In the genomic region with DNA sequence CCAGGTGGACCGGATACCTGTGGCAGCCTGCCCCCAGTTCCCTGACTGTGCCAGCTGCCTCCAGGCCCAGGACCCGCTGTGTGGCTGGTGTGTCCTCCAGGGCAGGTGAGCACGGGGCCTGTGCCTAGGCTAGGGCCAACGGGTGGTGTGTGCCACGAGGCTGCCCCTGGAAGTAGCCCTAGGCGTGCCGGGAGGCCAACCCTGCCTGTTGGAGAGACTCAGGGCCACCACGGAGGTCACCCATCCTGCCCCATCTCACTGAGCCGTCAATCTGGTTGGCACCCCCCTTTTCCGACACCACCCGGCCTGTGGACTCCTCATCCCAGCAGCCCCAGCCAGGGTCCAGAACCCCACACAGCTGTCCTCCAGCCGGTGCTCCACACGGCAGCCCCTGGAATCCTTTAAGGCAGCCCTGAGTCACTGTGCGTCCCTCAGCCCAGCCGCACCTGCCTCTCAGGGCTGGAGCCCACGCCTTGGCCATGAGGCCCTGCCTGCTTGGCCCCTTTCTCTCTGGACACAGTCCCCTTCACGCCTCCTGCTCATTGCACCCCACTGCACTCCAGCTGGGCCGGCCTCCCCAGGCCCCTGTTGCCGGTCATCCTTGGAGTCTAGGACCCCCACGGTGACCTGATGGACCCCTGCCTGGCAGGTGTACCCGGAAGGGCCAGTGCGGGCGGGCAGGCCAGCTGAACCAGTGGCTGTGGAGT, we compare ENCODE assay signal across 19 cellular contexts. TPM values are rescaled to one million over a fixed set of nuclear protein-coding genes. Genes with fewer than 3 reads are reported as not detected.
DNase-seq lines count a peak whose midpoint lies in the region; ATAC-seq and TF ChIP-seq lines count a peak whose summit lies in the region.
"Had no signal": no experiment of that assay in that cellular context is flagged by ENCODE, and none has a peak within 500 bp of the region (broad histone marks: within the 10 kb centered on the region; RNA-seq: fewer than 3 reads in every experiment).

No MANE protein-coding gene starts in this region.

- H3K27ac Mint-ChIP-seq in natural killer cell treated with Interleukin-12 subunit alpha and Interleukin-12 subunit beta and Interleukin-15 and Interleukin-18, amount 100 ng/mL, for 72 hours: no peak overlapping the region
- no peak overlapping the region for H3K27ac Mint-ChIP-seq in natural killer cell
- no peak overlapping the region for H3K27ac Mint-ChIP-seq in osteocyte (ENCODE audit: unreplicated experiment)
- H3K27ac Mint-ChIP-seq in activated CD4-positive, alpha-beta T cell treated with anti-CD3 and anti-CD28 coated beads, Interleukin-2, amount 10 ng/mL, durations not matched to agents 24 days and 14 days: no peak overlapping the region
- H3K27ac Mint-ChIP-seq: activated CD4-positive, alpha-beta T cell treated with anti-CD3 and anti-CD28 coated beads for 36 hours; CD4-positive, alpha-beta memory T cell; T-cell had no signal

- H3K27me3 Mint-ChIP-seq in natural killer cell treated with Interleukin-12 subunit alpha and Interleukin-12 subunit beta and Interleukin-15 and Interleukin-18, amount 100 ng/mL, for 72 hours: peaks cover 0 to 4% of the 10 kb centered on the region in 2 donors
- H3K27me3 Mint-ChIP-seq in natural killer cell (ENCODE audit: low read depth in 2 of 2) (no peaks in the 10 kb centered on the region), osteocyte (ENCODE audit: unreplicated experiment) (no peaks in the 10 kb centered on the region)
- no peaks in the 10 kb centered on the region for H3K27me3 Mint-ChIP-seq in activated CD4-positive, alpha-beta T cell treated with anti-CD3 and anti-CD28 coated beads, Interleukin-2, amount 10 ng/mL, durations not matched to agents 24 days and 14 days
- H3K27me3 Mint-ChIP-seq: activated CD4-positive, alpha-beta T cell treated with anti-CD3 and anti-CD28 coated beads for 36 hours; CD4-positive, alpha-beta memory T cell; naive thymus-derived CD8-positive, alpha-beta T cell; T-cell had no signal

- intact Hi-C loops in natural killer cell (cut with micrococcal nuclease) (no loop called here), mucosa of descending colon (cut with DNase I, micrococcal nuclease) (loop anchor here in 1 of 2 donors (10.0 kb wide), 1 partner anchor 185 kb away; no protein-coding TSS in a partner anchor)
- intact Hi-C loops in activated CD4-positive, alpha-beta T cell treated with anti-CD3 and anti-CD28 coated beads, Interleukin-2, amount 10 ng/mL, durations not matched to agents 24 days and 14 days (cut with micrococcal nuclease): no loop called here

- no peaks in the 10 kb centered on the region for H3K36me3 ChIP-seq in mucosa of descending colon (ENCODE audit: low read depth)
- H3K36me3 ChIP-seq: breast epithelium had no signal

- peak overlapping the region; percentile 52 for H3K27ac ChIP-seq in angular gyrus (ENCODE audit: low read depth, low read length)
- H3K27ac ChIP-seq: adrenal gland, breast epithelium had no signal

- H3K9me3 Mint-ChIP-seq in natural killer cell treated with Interleukin-12 subunit alpha and Interleukin-12 subunit beta and Interleukin-15 and Interleukin-18, amount 100 ng/mL, for 72 hours: no peaks in the 10 kb centered on the region
- H3K9me3 Mint-ChIP-seq in natural killer cell: no peaks in the 10 kb centered on the region
- no peaks in the 10 kb centered on the region for H3K9me3 Mint-ChIP-seq in osteocyte (ENCODE audit: unreplicated experiment)
- no peaks in the 10 kb centered on the region for H3K9me3 Mint-ChIP-seq in activated CD4-positive, alpha-beta T cell treated with anti-CD3 and anti-CD28 coated beads, Interleukin-2, amount 10 ng/mL, durations not matched to agents 24 days and 14 days
- H3K9me3 Mint-ChIP-seq: CD4-positive, alpha-beta memory T cell; naive thymus-derived CD8-positive, alpha-beta T cell; T-cell had no signal

- H3K4me1 Mint-ChIP-seq in natural killer cell treated with Interleukin-12 subunit alpha and Interleukin-12 subunit beta and Interleukin-15 and Interleukin-18, amount 100 ng/mL, for 72 hours (ENCODE audit: low read depth in 2 of 2): peaks cover 0 to 5% of the 10 kb centered on the region in 2 donors
- H3K4me1 Mint-ChIP-seq in natural killer cell (peaks cover 0 to 16% of the 10 kb centered on the region in 2 donors), osteocyte (ENCODE audit: unreplicated experiment) (peaks cover 13% of the 10 kb centered on the region)
- H3K4me1 Mint-ChIP-seq in activated CD4-positive, alpha-beta T cell treated with anti-CD3 and anti-CD28 coated beads, Interleukin-2, amount 10 ng/mL, durations not matched to agents 24 days and 14 days: peaks cover 2% of the 10 kb centered on the region

- H3K9me3 ChIP-seq in mucosa of descending colon: no peaks in the 10 kb centered on the region
- H3K9me3 ChIP-seq: adrenal gland had no signal

- no peaks in the 10 kb centered on the region for H3K4me1 ChIP-seq in mucosa of descending colon (ENCODE audit: low read depth)
- H3K4me1 ChIP-seq: breast epithelium had no signal

- no peak overlapping the region for H3K4me3 Mint-ChIP-seq in natural killer cell treated with Interleukin-12 subunit alpha and Interleukin-12 subunit beta and Interleukin-15 and Interleukin-18, amount 100 ng/mL, for 72 hours
- H3K4me3 Mint-ChIP-seq in natural killer cell (no peak overlapping the region), osteocyte (ENCODE audit: unreplicated experiment) (no peak overlapping the region)
- H3K4me3 Mint-ChIP-seq in activated CD4-positive, alpha-beta T cell treated with anti-CD3 and anti-CD28 coated beads, Interleukin-2, amount 10 ng/mL, durations not matched to agents 24 days and 14 days: no peak overlapping the region
- H3K4me3 Mint-ChIP-seq: activated CD4-positive, alpha-beta T cell treated with anti-CD3 and anti-CD28 coated beads for 36 hours; CD4-positive, alpha-beta memory T cell; T-cell had no signal

- H3K36me3 Mint-ChIP-seq in natural killer cell treated with Interleukin-12 subunit alpha and Interleukin-12 subunit beta and Interleukin-15 and Interleukin-18, amount 100 ng/mL, for 72 hours: no peaks in the 10 kb centered on the region
- H3K36me3 Mint-ChIP-seq in natural killer cell (no peaks in the 10 kb centered on the region), osteocyte (ENCODE audit: unreplicated experiment) (no peaks in the 10 kb centered on the region)
- no peaks in the 10 kb centered on the region for H3K36me3 Mint-ChIP-seq in activated CD4-positive, alpha-beta T cell treated with anti-CD3 and anti-CD28 coated beads, Interleukin-2, amount 10 ng/mL, durations not matched to agents 24 days and 14 days (ENCODE audit: low read depth)
- H3K36me3 Mint-ChIP-seq: CD4-positive, alpha-beta memory T cell; naive thymus-derived CD8-positive, alpha-beta T cell; T-cell had no signal

- no peak for TF ChIP-seq CTCF in natural killer cell (IDR thresholded peaks at IDR 0.05)
- no peak for TF ChIP-seq CTCF in mucosa of descending colon (IDR thresholded peaks at IDR 0.05)
- no peak for TF ChIP-seq CTCF in osteocyte (IDR thresholded peaks at IDR 0.05)

- ATAC-seq in natural killer cell treated with Interleukin-12 subunit alpha and Interleukin-12 subunit beta and Interleukin-15 and Interleukin-18, amount 100 ng/mL, for 72 hours: no peak
- no peak for ATAC-seq in natural killer cell
- no peak for ATAC-seq in mucosa of descending colon
- ATAC-seq: activated CD4-positive, alpha-beta T cell treated with anti-CD3 and anti-CD28 coated beads for 36 hours; left lobe of liver; naive thymus-derived CD8-positive, alpha-beta T cell; T-cell had no signal

- peak; percentile 59 for DNase-seq in natural killer cell treated with Interleukin-12 subunit alpha and Interleukin-12 subunit beta and Interleukin-15 and Interleukin-18, amount 100 ng/mL, for 72 hours (ENCODE audit: low spot score)
- DNase-seq in natural killer cell (no peak), mucosa of descending colon (peak in 2 of 3 donors; percentile 11 to 46), osteocyte (ENCODE audit: extremely low spot score, unreplicated experiment) (no peak), NCI-H146 treated with DMSO at 0.1 percent for 48 hours (lab: John Stamatoyannopoulos, UW; ENCODE audit: unreplicated experiment) (no peak), NCI-H2171 treated with DMSO at 0.1 percent for 48 hours (lab: John Stamatoyannopoulos, UW) (no peak)
- DNase-seq in activated CD4-positive, alpha-beta T cell treated with anti-CD3 and anti-CD28 coated beads, Interleukin-2, amount 10 ng/mL, durations not matched to agents 24 days and 14 days: no peak
- DNase-seq: activated CD4-positive, alpha-beta T cell treated with anti-CD3 and anti-CD28 coated beads for 36 hours; CD4-positive, alpha-beta memory T cell; DMS153; naive thymus-derived CD8-positive, alpha-beta T cell; NCI-H1092 treated with DMSO at 0.1 percent for 48 hours; NCI-H2029 treated with DMSO at 0.1 percent for 48 hours; SIG-M5 had no signal

- no peak overlapping the region for H3K4me3 ChIP-seq in mucosa of descending colon
- H3K4me3 ChIP-seq: adrenal gland, breast epithelium had no signal

RNA-seq across cellular contexts. Expression of a gene that starts 5.3 kb away (rescaled TPM):
- 1 to 10 TPM in 1 of 2 donors, under 1 TPM in 1; 0.48 to 2.4 TPM for total RNA-seq in natural killer cell treated with Interleukin-12 subunit alpha and Interleukin-12 subunit beta and Interleukin-15 and Interleukin-18, amount 100 ng/mL, for 72 hours
- total RNA-seq in natural killer cell (1 to 10 TPM in 2 of 3 donors, not detected in 1; 1.2 to 1.3 TPM), mucosa of descending colon (10 to 100 TPM in 1 of 3 donors, 1 to 10 TPM in 2; 3.0 to 44.9 (median 3.3) TPM), osteocyte (8.7 and 9.1 TPM in 2 replicates)
- total RNA-seq in activated CD4-positive, alpha-beta T cell treated with anti-CD3 and anti-CD28 coated beads, Interleukin-2, amount 10 ng/mL, durations not matched to agents 24 days and 14 days: 0.43 and 0.49 TPM in 2 replicates
- total RNA-seq: CD4-positive, alpha-beta memory T cell had no signal

RNA-seq across cellular contexts. Expression of a gene that starts 11.5 kb away (rescaled TPM):
- total RNA-seq in natural killer cell treated with Interleukin-12 subunit alpha and Interleukin-12 subunit beta and Interleukin-15 and Interleukin-18, amount 100 ng/mL, for 72 hours: not detected
- total RNA-seq in natural killer cell (not detected), mucosa of descending colon (1 to 10 TPM in 2 of 3 donors, under 1 TPM in 1; 0.55 to 4.6 (median 1.0) TPM), osteocyte (not detected in 2 replicates)
- total RNA-seq in activated CD4-positive, alpha-beta T cell treated with anti-CD3 and anti-CD28 coated beads, Interleukin-2, amount 10 ng/mL, durations not matched to agents 24 days and 14 days: not detected in 2 replicates
- total RNA-seq: activated CD4-positive, alpha-beta T cell treated with anti-CD3 and anti-CD28 coated beads for 36 hours; CD4-positive, alpha-beta memory T cell; left lobe of liver; naive thymus-derived CD8-positive, alpha-beta T cell; T-cell had no signal

RNA-seq across cellular contexts. Expression of a gene that starts 24.9 kb away (rescaled TPM):
- total RNA-seq in natural killer cell treated with Interleukin-12 subunit alpha and Interleukin-12 subunit beta and Interleukin-15 and Interleukin-18, amount 100 ng/mL, for 72 hours: 10 to 100 TPM; 62.5 to 74.1 TPM
- total RNA-seq in natural killer cell (10 to 100 TPM; 70.1 to 76.5 (median 71.1) TPM), mucosa of descending colon (10 to 100 TPM; 57.8 to 89.9 (median 79.3) TPM), osteocyte (63.5 and 64.8 TPM in 2 replicates)
- total RNA-seq in activated CD4-positive, alpha-beta T cell treated with anti-CD3 and anti-CD28 coated beads, Interleukin-2, amount 10 ng/mL, durations not matched to agents 24 days and 14 days: 70.2 and 78.8 TPM in 2 replicates

RNA-seq across cellular contexts. Expression of a gene that starts 25.2 kb away (rescaled TPM):
- 100 to 1,000 TPM; 266 to 306 TPM for total RNA-seq in natural killer cell treated with Interleukin-12 subunit alpha and Interleukin-12 subunit beta and Interleukin-15 and Interleukin-18, amount 100 ng/mL, for 72 hours
- total RNA-seq in natural killer cell (100 to 1,000 TPM; 160 to 280 (median 189) TPM), mucosa of descending colon (100 to 1,000 TPM; 129 to 297 (median 174) TPM), osteocyte (287 and 297 TPM in 2 replicates)
- 265 and 277 TPM in 2 replicates for total RNA-seq in activated CD4-positive, alpha-beta T cell treated with anti-CD3 and anti-CD28 coated beads, Interleukin-2, amount 10 ng/mL, durations not matched to agents 24 days and 14 days

RNA-seq across cellular contexts. Expression of a gene that starts 44.7 kb away (rescaled TPM):
- total RNA-seq in natural killer cell treated with Interleukin-12 subunit alpha and Interleukin-12 subunit beta and Interleukin-15 and Interleukin-18, amount 100 ng/mL, for 72 hours: 10 to 100 TPM in 1 of 2 donors, 1 to 10 TPM in 1; 7.4 to 12.2 TPM
- total RNA-seq in natural killer cell: 10 to 100 TPM; 12.2 to 13.9 (median 13.8) TPM
- total RNA-seq in mucosa of descending colon: 10 to 100 TPM; 13.0 to 27.3 (median 13.0) TPM
- 19.7 and 22.3 TPM in 2 replicates for total RNA-seq in osteocyte
- total RNA-seq in activated CD4-positive, alpha-beta T cell treated with anti-CD3 and anti-CD28 coated beads, Interleukin-2, amount 10 ng/mL, durations not matched to agents 24 days and 14 days: 6.6 and 7.7 TPM in 2 replicates

Comparison
In these comparisons a context has a peak if more than half of its experiments do, and no peak if none do; other contexts are left out.
1. DNase-seq: peak in natural killer cell treated with Interleukin-12 subunit alpha and Interleukin-12 subunit beta and Interleukin-15 and Interleukin-18, amount 100 ng/mL, for 72 hours (single experiment) and mucosa of descending colon (2 of 3); none in natural killer cell (single experiment), osteocyte (single experiment), NCI-H146 treated with DMSO at 0.1 percent for 48 hours (single experiment), NCI-H2171 treated with DMSO at 0.1 percent for 48 hours (single experiment) and activated CD4-positive, alpha-beta T cell treated with anti-CD3 and anti-CD28 coated beads, Interleukin-2, amount 10 ng/mL, durations not matched to agents 24 days and 14 days (single experiment).